ENCODE assay signal across 27 cellular contexts in genomic region chr2:175436076-175436475, GRCh38.
"Had no signal": no experiment of that assay in that cellular context is flagged by ENCODE, and none has a peak within 500 bp of the region (broad histone marks: within the 10 kb centered on the region; RNA-seq: fewer than 3 reads in every experiment).

No MANE protein-coding gene starts in this region.

- H3K27me3 ChIP-seq: neural progenitor cell, right atrium auricular region, testis, tibial artery, upper lobe of left lung had no signal

- H3K36me3 ChIP-seq: gastroesophageal sphincter, heart right ventricle, neural progenitor cell, right atrium auricular region, stomach, tibial artery, upper lobe of left lung had no signal

- H3K9me3 ChIP-seq: gastroesophageal sphincter, heart right ventricle, right atrium auricular region, stomach, testis, tibial artery, upper lobe of left lung had no signal

- DNase-seq: dermis blood vessel endothelial cell; effector memory CD4-positive, alpha-beta T cell; foreskin fibroblast; heart right ventricle; hippocampal formation; kidney glomerular epithelial cell; mesenchymal stem cell; midbrain; naive thymus-derived CD4-positive, alpha-beta T cell; stimulated activated CD4-positive, alpha-beta T cell treated with anti-CD3 and anti-CD28 coated beads, Interleukin-2, amount 100 ng/mL, for 24 hours; stimulated activated CD4-positive, alpha-beta T cell treated with anti-CD3 and anti-CD28 coated beads, Interleukin-4, amount 100 ng/mL, for 24 hours; stimulated activated naive CD4-positive, alpha-beta T cell treated with Interleukin-2 at 50 U/mL for 16 hours; stomach; testis; tibial artery; upper lobe of left lung had no signal

- ATAC-seq: gastroesophageal sphincter; heart right ventricle; naive thymus-derived CD4-positive, alpha-beta T cell; sciatic nerve; stimulated activated effector memory CD8-positive, alpha-beta T cell treated with anti-CD3 and anti-CD28 coated beads, Interleukin-12 subunit alpha, Interleukin-12 subunit beta, amount 100 ng/mL, for 72 hours had no signal

- H3K4me3 ChIP-seq: coronary artery, gastroesophageal sphincter, heart right ventricle, lung, neural progenitor cell, right atrium auricular region, stomach, testis, tibial artery, upper lobe of left lung had no signal

- H3K4me1 ChIP-seq: gastroesophageal sphincter, heart right ventricle, parathyroid adenoma, right atrium auricular region, stomach, testis, tibial artery, upper lobe of left lung had no signal

- H3K27ac ChIP-seq: coronary artery, gastroesophageal sphincter, heart right ventricle, neural progenitor cell, parathyroid adenoma, right atrium auricular region, stomach, testis, tibial artery, upper lobe of left lung had no signal

- FAIRE-seq: endothelial cell of umbilical vein, islet of Langerhans, urothelium cell line had no signal
